Comparison of ENCODE assay signal across 2 cellular contexts in the genomic region with DNA sequence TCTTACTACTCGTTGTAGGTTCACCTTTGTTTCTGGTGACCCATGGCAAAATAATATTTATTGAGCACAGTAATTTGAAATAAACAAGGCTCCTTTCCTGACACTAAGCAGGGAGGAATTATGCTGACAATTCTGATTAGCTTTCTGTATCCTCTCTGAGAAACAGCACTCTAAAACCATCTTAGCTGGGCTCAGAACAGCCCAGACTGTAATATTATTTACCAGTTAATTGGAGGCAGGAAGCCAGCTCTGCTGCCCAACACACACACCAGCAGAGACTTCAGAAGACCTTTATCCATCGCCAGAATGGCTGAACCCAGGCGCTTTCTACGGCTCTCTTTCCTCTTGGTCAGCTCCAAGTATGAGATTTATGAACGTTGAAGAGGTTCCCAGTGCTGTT.
TF ChIP-seq lines count a peak whose summit lies in the region.

No MANE protein-coding gene starts in this region.

TF ChIP-seq in GM23338, 12 proteins besides CTCF, POLR2A, EP300 and RAD21 (continued from another document):
- TF ChIP-seq, protein P1, sequence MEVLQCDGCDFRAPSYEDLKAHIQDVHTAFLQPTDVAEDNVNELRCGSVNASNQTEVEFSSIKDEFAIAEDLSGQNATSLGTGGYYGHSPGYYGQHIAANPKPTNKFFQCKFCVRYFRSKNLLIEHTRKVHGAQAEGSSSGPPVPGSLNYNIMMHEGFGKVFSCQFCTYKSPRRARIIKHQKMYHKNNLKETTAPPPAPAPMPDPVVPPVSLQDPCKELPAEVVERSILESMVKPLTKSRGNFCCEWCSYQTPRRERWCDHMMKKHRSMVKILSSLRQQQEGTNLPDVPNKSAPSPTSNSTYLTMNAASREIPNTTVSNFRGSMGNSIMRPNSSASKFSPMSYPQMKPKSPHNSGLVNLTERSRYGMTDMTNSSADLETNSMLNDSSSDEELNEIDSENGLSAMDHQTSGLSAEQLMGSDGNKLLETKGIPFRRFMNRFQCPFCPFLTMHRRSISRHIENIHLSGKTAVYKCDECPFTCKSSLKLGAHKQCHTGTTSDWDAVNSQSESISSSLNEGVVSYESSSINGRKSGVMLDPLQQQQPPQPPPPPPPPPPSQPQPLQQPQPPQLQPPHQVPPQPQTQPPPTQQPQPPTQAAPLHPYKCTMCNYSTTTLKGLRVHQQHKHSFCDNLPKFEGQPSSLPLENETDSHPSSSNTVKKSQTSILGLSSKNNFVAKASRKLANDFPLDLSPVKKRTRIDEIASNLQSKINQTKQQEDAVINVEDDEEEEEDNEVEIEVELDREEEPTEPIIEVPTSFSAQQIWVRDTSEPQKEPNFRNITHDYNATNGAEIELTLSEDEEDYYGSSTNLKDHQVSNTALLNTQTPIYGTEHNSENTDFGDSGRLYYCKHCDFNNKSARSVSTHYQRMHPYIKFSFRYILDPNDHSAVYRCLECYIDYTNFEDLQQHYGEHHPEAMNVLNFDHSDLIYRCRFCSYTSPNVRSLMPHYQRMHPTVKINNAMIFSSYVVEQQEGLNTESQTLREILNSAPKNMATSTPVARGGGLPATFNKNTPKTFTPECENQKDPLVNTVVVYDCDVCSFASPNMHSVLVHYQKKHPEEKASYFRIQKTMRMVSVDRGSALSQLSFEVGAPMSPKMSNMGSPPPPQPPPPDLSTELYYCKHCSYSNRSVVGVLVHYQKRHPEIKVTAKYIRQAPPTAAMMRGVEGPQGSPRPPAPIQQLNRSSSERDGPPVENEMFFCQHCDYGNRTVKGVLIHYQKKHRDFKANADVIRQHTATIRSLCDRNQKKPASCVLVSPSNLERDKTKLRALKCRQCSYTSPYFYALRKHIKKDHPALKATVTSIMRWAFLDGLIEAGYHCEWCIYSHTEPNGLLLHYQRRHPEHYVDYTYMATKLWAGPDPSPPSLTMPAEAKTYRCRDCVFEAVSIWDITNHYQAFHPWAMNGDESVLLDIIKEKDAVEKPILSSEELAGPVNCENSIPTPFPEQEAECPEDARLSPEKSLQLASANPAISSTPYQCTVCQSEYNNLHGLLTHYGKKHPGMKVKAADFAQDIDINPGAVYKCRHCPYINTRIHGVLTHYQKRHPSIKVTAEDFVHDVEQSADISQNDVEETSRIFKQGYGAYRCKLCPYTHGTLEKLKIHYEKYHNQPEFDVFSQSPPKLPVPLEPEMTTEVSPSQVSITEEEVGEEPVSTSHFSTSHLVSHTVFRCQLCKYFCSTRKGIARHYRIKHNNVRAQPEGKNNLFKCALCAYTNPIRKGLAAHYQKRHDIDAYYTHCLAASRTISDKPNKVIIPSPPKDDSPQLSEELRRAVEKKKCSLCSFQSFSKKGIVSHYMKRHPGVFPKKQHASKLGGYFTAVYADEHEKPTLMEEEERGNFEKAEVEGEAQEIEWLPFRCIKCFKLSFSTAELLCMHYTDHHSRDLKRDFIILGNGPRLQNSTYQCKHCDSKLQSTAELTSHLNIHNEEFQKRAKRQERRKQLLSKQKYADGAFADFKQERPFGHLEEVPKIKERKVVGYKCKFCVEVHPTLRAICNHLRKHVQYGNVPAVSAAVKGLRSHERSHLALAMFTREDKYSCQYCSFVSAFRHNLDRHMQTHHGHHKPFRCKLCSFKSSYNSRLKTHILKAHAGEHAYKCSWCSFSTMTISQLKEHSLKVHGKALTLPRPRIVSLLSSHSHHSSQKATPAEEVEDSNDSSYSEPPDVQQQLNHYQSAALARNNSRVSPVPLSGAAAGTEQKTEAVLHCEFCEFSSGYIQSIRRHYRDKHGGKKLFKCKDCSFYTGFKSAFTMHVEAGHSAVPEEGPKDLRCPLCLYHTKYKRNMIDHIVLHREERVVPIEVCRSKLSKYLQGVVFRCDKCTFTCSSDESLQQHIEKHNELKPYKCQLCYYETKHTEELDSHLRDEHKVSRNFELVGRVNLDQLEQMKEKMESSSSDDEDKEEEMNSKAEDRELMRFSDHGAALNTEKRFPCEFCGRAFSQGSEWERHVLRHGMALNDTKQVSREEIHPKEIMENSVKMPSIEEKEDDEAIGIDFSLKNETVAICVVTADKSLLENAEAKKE (CRISPR knock-in tag; IDR thresholded peaks at IDR 0.05), result no peak
- TF ChIP-seq JUNB (IDR thresholded peaks at IDR 0.05; ENCODE audit: unreplicated experiment) (no peak), ZNF114 (CRISPR knock-in tag; IDR thresholded peaks at IDR 0.05) (no peak), ZNF331 (CRISPR knock-in tag; IDR thresholded peaks at IDR 0.05; ENCODE audit: low read depth) (no peak), EZH2 (IDR thresholded peaks at IDR 0.05; ENCODE audit: low read depth, unreplicated experiment) (no peak), CREB1 (CRISPR knock-in tag; IDR thresholded peaks at IDR 0.05; ENCODE audit: low read depth) (no peak), POLR2AphosphoS5 (IDR thresholded peaks at IDR 0.05; ENCODE audit: low read depth) (no peak)
- TF ChIP-seq, protein P2, sequence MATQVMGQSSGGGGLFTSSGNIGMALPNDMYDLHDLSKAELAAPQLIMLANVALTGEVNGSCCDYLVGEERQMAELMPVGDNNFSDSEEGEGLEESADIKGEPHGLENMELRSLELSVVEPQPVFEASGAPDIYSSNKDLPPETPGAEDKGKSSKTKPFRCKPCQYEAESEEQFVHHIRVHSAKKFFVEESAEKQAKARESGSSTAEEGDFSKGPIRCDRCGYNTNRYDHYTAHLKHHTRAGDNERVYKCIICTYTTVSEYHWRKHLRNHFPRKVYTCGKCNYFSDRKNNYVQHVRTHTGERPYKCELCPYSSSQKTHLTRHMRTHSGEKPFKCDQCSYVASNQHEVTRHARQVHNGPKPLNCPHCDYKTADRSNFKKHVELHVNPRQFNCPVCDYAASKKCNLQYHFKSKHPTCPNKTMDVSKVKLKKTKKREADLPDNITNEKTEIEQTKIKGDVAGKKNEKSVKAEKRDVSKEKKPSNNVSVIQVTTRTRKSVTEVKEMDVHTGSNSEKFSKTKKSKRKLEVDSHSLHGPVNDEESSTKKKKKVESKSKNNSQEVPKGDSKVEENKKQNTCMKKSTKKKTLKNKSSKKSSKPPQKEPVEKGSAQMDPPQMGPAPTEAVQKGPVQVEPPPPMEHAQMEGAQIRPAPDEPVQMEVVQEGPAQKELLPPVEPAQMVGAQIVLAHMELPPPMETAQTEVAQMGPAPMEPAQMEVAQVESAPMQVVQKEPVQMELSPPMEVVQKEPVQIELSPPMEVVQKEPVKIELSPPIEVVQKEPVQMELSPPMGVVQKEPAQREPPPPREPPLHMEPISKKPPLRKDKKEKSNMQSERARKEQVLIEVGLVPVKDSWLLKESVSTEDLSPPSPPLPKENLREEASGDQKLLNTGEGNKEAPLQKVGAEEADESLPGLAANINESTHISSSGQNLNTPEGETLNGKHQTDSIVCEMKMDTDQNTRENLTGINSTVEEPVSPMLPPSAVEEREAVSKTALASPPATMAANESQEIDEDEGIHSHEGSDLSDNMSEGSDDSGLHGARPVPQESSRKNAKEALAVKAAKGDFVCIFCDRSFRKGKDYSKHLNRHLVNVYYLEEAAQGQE (IDR thresholded peaks at IDR 0.05; ENCODE audit: unreplicated experiment), result no peak
- TF ChIP-seq, protein P3, sequence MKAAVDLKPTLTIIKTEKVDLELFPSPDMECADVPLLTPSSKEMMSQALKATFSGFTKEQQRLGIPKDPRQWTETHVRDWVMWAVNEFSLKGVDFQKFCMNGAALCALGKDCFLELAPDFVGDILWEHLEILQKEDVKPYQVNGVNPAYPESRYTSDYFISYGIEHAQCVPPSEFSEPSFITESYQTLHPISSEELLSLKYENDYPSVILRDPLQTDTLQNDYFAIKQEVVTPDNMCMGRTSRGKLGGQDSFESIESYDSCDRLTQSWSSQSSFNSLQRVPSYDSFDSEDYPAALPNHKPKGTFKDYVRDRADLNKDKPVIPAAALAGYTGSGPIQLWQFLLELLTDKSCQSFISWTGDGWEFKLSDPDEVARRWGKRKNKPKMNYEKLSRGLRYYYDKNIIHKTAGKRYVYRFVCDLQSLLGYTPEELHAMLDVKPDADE (IDR thresholded peaks at IDR 0.05), result no peak

TF ChIP-seq in SK-N-SH, 30 proteins besides CTCF, POLR2A, EP300 and RAD21 (continued from another document):
- TF ChIP-seq JUND (IDR thresholded peaks at IDR 0.05) (no peak), FOXJ3 (CRISPR knock-in tag; IDR thresholded peaks at IDR 0.05) (peak; percentile 59), ELF1 (IDR thresholded peaks at IDR 0.05) (no peak)
- TF ChIP-seq, protein P4, sequence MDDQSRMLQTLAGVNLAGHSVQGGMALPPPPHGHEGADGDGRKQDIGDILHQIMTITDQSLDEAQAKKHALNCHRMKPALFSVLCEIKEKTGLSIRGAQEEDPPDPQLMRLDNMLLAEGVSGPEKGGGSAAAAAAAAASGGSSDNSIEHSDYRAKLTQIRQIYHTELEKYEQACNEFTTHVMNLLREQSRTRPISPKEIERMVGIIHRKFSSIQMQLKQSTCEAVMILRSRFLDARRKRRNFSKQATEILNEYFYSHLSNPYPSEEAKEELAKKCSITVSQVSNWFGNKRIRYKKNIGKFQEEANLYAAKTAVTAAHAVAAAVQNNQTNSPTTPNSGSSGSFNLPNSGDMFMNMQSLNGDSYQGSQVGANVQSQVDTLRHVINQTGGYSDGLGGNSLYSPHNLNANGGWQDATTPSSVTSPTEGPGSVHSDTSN (IDR thresholded peaks at IDR 0.05), result no peak
